ENCODE assay signal across 9 cellular contexts in genomic region chr17:77428901-77429734, GRCh38.
A peak's percentile ranks its signal among the peaks of the same experiment; 100 is the strongest.
DNase-seq lines count a peak whose midpoint lies in the region; ATAC-seq and TF ChIP-seq lines count a peak whose summit lies in the region.
"Had no signal": no experiment of that assay in that cellular context is flagged by ENCODE, and none has a peak within 500 bp of the region (broad histone marks: within the 10 kb centered on the region; RNA-seq: fewer than 3 reads in every experiment).

No MANE protein-coding gene starts in this region.

- intact Hi-C loops in CD8-positive, alpha-beta T cell (cut with DNase I, micrococcal nuclease) = no loop called here
- intact Hi-C loops in mucosa of descending colon (cut with DNase I, micrococcal nuclease) = loop anchor here in 1 of 2 donors (5.0 kb wide), 1 partner anchor 63 kb away; no protein-coding TSS in a partner anchor

- H3K27ac ChIP-seq in CD8-positive, alpha-beta T cell (ENCODE audit: low read depth, low read length) = no peak overlapping the region
- H3K27ac ChIP-seq in RWPE1 = peak overlapping the region; percentile 98
- H3K27ac ChIP-seq in cardiac muscle cell = peak overlapping the region; percentile 54
- peak overlapping the region; percentile 98 for H3K27ac ChIP-seq in rectal smooth muscle tissue (ENCODE audit: low read depth, low read length)

- no peaks in the 10 kb centered on the region for H3K9me3 Mint-ChIP-seq in CD8-positive, alpha-beta T cell
- H3K9me3 Mint-ChIP-seq: activated T-helper 2 cell treated with anti-CD3 and anti-CD28 coated beads, Interferon-gamma antibody, Interleukin-2, Interleukin-4, amounts not matched to agents 10 μg/mL and 5 μg/mL and 100 μg/mL, durations not matched to agents 14 hours and 24 hours and 36 hours had no signal

- H3K27ac Mint-ChIP-seq in CD8-positive, alpha-beta T cell = peak overlapping the region; percentile 89
- H3K27ac Mint-ChIP-seq: activated T-helper 2 cell treated with anti-CD3 and anti-CD28 coated beads, Interferon-gamma antibody, Interleukin-2, Interleukin-4, amounts not matched to agents 10 μg/mL and 5 μg/mL and 100 μg/mL, durations not matched to agents 14 hours and 24 hours and 36 hours had no signal

- H3K4me3 Mint-ChIP-seq in CD8-positive, alpha-beta T cell = no peak overlapping the region

- no peaks in the 10 kb centered on the region for H3K27me3 ChIP-seq in CD8-positive, alpha-beta T cell (ENCODE audit: insufficient read depth, low read length)
- H3K27me3 ChIP-seq in cardiac muscle cell = no peaks in the 10 kb centered on the region
- no peaks in the 10 kb centered on the region for H3K27me3 ChIP-seq in rectal smooth muscle tissue (ENCODE audit: control insufficient read depth, insufficient read depth, low read length)

- CTCF ChIA-PET in CD8-positive, alpha-beta T cell (lab: Charles Lee) = interaction anchor here (0.7 to 13.5 kb wide), 50 partner anchors 8 to 585 kb away, joined by 3 to 175 read pairs (median 7); no protein-coding TSS in a partner anchor
- CTCF ChIA-PET in RWPE1 (lab: Yijun Ruan, JAX) = interaction anchor here (0.5 to 1.5 kb wide), 8 partner anchors 18 to 278 kb away, joined by 3 to 6 read pairs (median 4); no protein-coding TSS in a partner anchor

- no peak for DNase-seq in CD8-positive, alpha-beta T cell
- no peak for DNase-seq in RWPE1 (ENCODE audit: low spot score)
- no peak for DNase-seq in cardiac muscle cell (ENCODE audit: low read depth in 1 of 2, low spot score in 1 of 2)
- DNase-seq in mucosa of descending colon = no peak
- DNase-seq in NCI-H1417 treated with DMSO at 0.1 percent for 48 hours (lab: John Stamatoyannopoulos, UW) = no peak
- DNase-seq in NCI-H345 treated with DMSO at 0.1 percent for 48 hours (lab: John Stamatoyannopoulos, UW; ENCODE audit: unreplicated experiment) = no peak
- no peak for DNase-seq in globus pallidus (ENCODE audit: low spot score)

- peaks cover 83% of the 10 kb centered on the region for H3K4me1 ChIP-seq in CD8-positive, alpha-beta T cell (ENCODE audit: insufficient read depth, low read length)
- H3K4me1 ChIP-seq in cardiac muscle cell (ENCODE audit: low read depth) (peaks cover 46% of the 10 kb centered on the region), rectal smooth muscle tissue (ENCODE audit: control insufficient read depth, insufficient read depth, low read length) (peaks cover 74% of the 10 kb centered on the region), mucosa of descending colon (ENCODE audit: low read depth) (peaks cover 56% of the 10 kb centered on the region)

- H3K36me3 ChIP-seq in CD8-positive, alpha-beta T cell (ENCODE audit: insufficient read depth, low read length) = no peaks in the 10 kb centered on the region
- no peaks in the 10 kb centered on the region for H3K36me3 ChIP-seq in cardiac muscle cell
- H3K36me3 ChIP-seq in rectal smooth muscle tissue (ENCODE audit: control insufficient read depth, insufficient read depth, low read length) = no peaks in the 10 kb centered on the region
- H3K36me3 ChIP-seq in mucosa of descending colon (ENCODE audit: low read depth) = no peaks in the 10 kb centered on the region

- H3K27me3 Mint-ChIP-seq in CD8-positive, alpha-beta T cell (ENCODE audit: low read depth) = no peaks in the 10 kb centered on the region

- H3K36me3 Mint-ChIP-seq in CD8-positive, alpha-beta T cell = peaks cover 25% of the 10 kb centered on the region

- POLR2A ChIA-PET in CD8-positive, alpha-beta T cell (lab: Charles Lee) = interaction anchor here (0.7 to 17.2 kb wide), 36 partner anchors 9 to 105 kb away, joined by 3 to 242 read pairs (median 6); no protein-coding TSS in a partner anchor
- POLR2A ChIA-PET in RWPE1 (lab: Yijun Ruan, JAX; ENCODE audit: low non-redundant PET) = no interaction called here

- no peaks in the 10 kb centered on the region for H3K9me3 ChIP-seq in CD8-positive, alpha-beta T cell (ENCODE audit: low read length)
- no peaks in the 10 kb centered on the region for H3K9me3 ChIP-seq in cardiac muscle cell (ENCODE audit: low read depth)
- H3K9me3 ChIP-seq in mucosa of descending colon = no peaks in the 10 kb centered on the region

- no peak for ATAC-seq in CD8-positive, alpha-beta T cell
- no peak for ATAC-seq in mucosa of descending colon

- no peak overlapping the region for H3K4me3 ChIP-seq in CD8-positive, alpha-beta T cell (ENCODE audit: low read depth, low read length)
- no peak overlapping the region for H3K4me3 ChIP-seq in cardiac muscle cell
- no peak overlapping the region for H3K4me3 ChIP-seq in rectal smooth muscle tissue (ENCODE audit: low read length)
- H3K4me3 ChIP-seq in mucosa of descending colon = no peak overlapping the region

- H3K4me1 Mint-ChIP-seq in CD8-positive, alpha-beta T cell (ENCODE audit: low read depth) = peaks cover 79% of the 10 kb centered on the region

- TF ChIP-seq CTCF in CD8-positive, alpha-beta T cell (IDR thresholded peaks at IDR 0.05) = no peak
- TF ChIP-seq CTCF in RWPE1 (conservative IDR thresholded peaks at IDR 0.05; ENCODE audit: low read depth) = no peak
- TF ChIP-seq CTCF in cardiac muscle cell (IDR thresholded peaks at IDR 0.05; ENCODE audit: low read depth, low read length) = no peak
- TF ChIP-seq CTCF in mucosa of descending colon (IDR thresholded peaks at IDR 0.05) = no peak

- H3K9ac ChIP-seq in rectal smooth muscle tissue (ENCODE audit: low read length) = no peak overlapping the region
